In genomic region chr1:16013908-16014258, GRCh38 we compare ENCODE assay signal across 11 cellular contexts. TPM values are rescaled to one million over a fixed set of nuclear protein-coding genes. Genes with fewer than 3 reads are reported as not detected.
DNase-seq lines count a peak whose midpoint lies in the region; TF ChIP-seq lines count a peak whose summit lies in the region.
"Had no signal": no experiment of that assay in that cellular context is flagged by ENCODE, and none has a peak within 500 bp of the region (broad histone marks: within the 10 kb centered on the region; RNA-seq: fewer than 3 reads in every experiment).

No MANE protein-coding gene starts in this region.

- intact Hi-C loops in colonic mucosa (cut with DNase I), result no loop called here
- intact Hi-C loops in testis (cut with DNase I; ENCODE audit: low total_unique reads), result no loop called here

- H3K9me3 ChIP-seq in colonic mucosa (no peaks in the 10 kb centered on the region), muscle layer of colon (ENCODE audit: low read length) (no peaks in the 10 kb centered on the region), testis (no peaks in the 10 kb centered on the region)
- H3K9me3 ChIP-seq: left lung had no signal

- H3K4me3 ChIP-seq in KMS-11 (IDR thresholded peaks at IDR 0.05; ENCODE audit: insufficient read depth, low read depth, low read length) (no peak overlapping the region), colonic mucosa (no peak overlapping the region), muscle layer of colon (ENCODE audit: low read depth in 1 of 2, low read length in 2 of 2) (no peak overlapping the region), testis (no peak overlapping the region)

- H3K36me3 ChIP-seq in KMS-11 (ENCODE audit: insufficient read depth), result no peaks in the 10 kb centered on the region
- H3K36me3 ChIP-seq in colonic mucosa, result no peaks in the 10 kb centered on the region
- H3K36me3 ChIP-seq in muscle layer of colon (ENCODE audit: insufficient read depth, low read length), result no peaks in the 10 kb centered on the region
- H3K36me3 ChIP-seq in testis (ENCODE audit: low read depth, missing control alignments), result no peaks in the 10 kb centered on the region
- H3K36me3 ChIP-seq: left lung had no signal

- no peak for TF ChIP-seq POLR2A in testis (IDR thresholded peaks at IDR 0.05)

- H3K4me1 ChIP-seq in KMS-11 (ENCODE audit: low read depth, poor library complexity, severe bottlenecking) (peaks cover 60% of the 10 kb centered on the region), colonic mucosa (peaks cover 4% of the 10 kb centered on the region), muscle layer of colon (ENCODE audit: insufficient read depth, low read length) (peaks cover 58% of the 10 kb centered on the region), testis (peaks cover 67% of the 10 kb centered on the region)

- H3K9ac ChIP-seq in KMS-11 (peak overlapping the region; percentile 76), colonic mucosa (ENCODE audit: low read depth in 2 of 2, low read length in 2 of 2) (peak overlapping the region in 1 of 2 donors; percentile 40), muscle layer of colon (ENCODE audit: low read length) (peak overlapping the region; percentile 77)

- H2AFZ ChIP-seq in KMS-11 (ENCODE audit: low read depth), result no peak overlapping the region

- H3K27me3 ChIP-seq in KMS-11 (ENCODE audit: insufficient read depth, low read depth), result no peaks in the 10 kb centered on the region
- no peaks in the 10 kb centered on the region for H3K27me3 ChIP-seq in colonic mucosa
- no peaks in the 10 kb centered on the region for H3K27me3 ChIP-seq in muscle layer of colon (ENCODE audit: control insufficient read depth in 1 of 2, insufficient read depth in 2 of 2, low read length in 2 of 2)
- no peaks in the 10 kb centered on the region for H3K27me3 ChIP-seq in testis

- WGBS in testis, 2 donors, result 33 to 59% methylated on average over 2 to 4 of the region's 4 CpGs

- H3K4me2 ChIP-seq in KMS-11, result peak overlapping the region; percentile 94

- no peaks in the 10 kb centered on the region for H3K79me2 ChIP-seq in KMS-11 (ENCODE audit: insufficient read depth, low read depth)

- H3K27ac ChIP-seq in KMS-11, result peak overlapping the region; percentile 69
- peak overlapping the region; percentile 37 for H3K27ac ChIP-seq in colonic mucosa
- peak overlapping the region; percentile 91 for H3K27ac ChIP-seq in muscle layer of colon (ENCODE audit: low read depth, low read length)
- H3K27ac ChIP-seq in testis, result peak overlapping the region; percentile 68 to 88

- TF ChIP-seq CTCF in KMS-11 (conservative IDR thresholded peaks at IDR 0.05; ENCODE audit: low read depth, low read length) (no peak), colonic mucosa (IDR thresholded peaks at IDR 0.05) (no peak), testis (IDR thresholded peaks at IDR 0.05) (no peak)

- DNase-seq in colonic mucosa, result no peak
- DNase-seq in testis, result no peak
- no peak for DNase-seq in activated gamma-delta T cell (lab: John Stamatoyannopoulos, UW)
- no peak for DNase-seq in Ammon's horn (ENCODE audit: low spot score)
- DNase-seq in NCI-H1105 treated with DMSO at 0.1 percent for 48 hours (lab: John Stamatoyannopoulos, UW), result no peak
- DNase-seq: NCI-H1048 had no signal

- no peaks in the 10 kb centered on the region for H4K20me1 ChIP-seq in KMS-11 (ENCODE audit: insufficient read depth)

RNA-seq across cellular contexts. Expression of gene HSPB7, which starts 4.0 kb away (rescaled TPM):
- total RNA-seq in colonic mucosa, result 10 to 100 TPM in 1 of 2 donors, 1 to 10 TPM in 1; 1.1 to 12.7 TPM
- total RNA-seq in testis, result 10 to 100 TPM in 1 of 2 donors, 1 to 10 TPM in 1; 9.0 to 11.7 TPM
- polyA plus RNA-seq in testis (ENCODE audit: insufficient read depth, low read depth, low replicate concordance), result 31.2 TPM
- total RNA-seq: activated CD4-positive, alpha-beta T cell treated with anti-CD3 and anti-CD28 coated beads for 36 hours had no signal

RNA-seq across cellular contexts. Expression of gene CLCNKA, which starts 8.0 kb away (rescaled TPM):
- total RNA-seq in colonic mucosa (under 1 TPM in 1 of 2 donors, not detected in 1; 0.42 TPM), testis (1 to 10 TPM; 6.5 to 6.9 TPM)
- polyA plus RNA-seq in testis (ENCODE audit: insufficient read depth, low read depth, low replicate concordance), result 9.9 TPM
- total RNA-seq: activated CD4-positive, alpha-beta T cell treated with anti-CD3 and anti-CD28 coated beads for 36 hours had no signal

RNA-seq across cellular contexts. Expression of gene SRARP, which starts 9.8 kb away (rescaled TPM):
- total RNA-seq in colonic mucosa (not detected), testis (under 1 TPM in 1 of 2 donors, not detected in 1; 0.16 TPM)
- not detected for polyA plus RNA-seq in testis (ENCODE audit: insufficient read depth, low read depth, low replicate concordance)
- total RNA-seq: activated CD4-positive, alpha-beta T cell treated with anti-CD3 and anti-CD28 coated beads for 36 hours; left lung had no signal
- polyA plus RNA-seq: small intestine had no signal

RNA-seq across cellular contexts. Expression of gene CLCNKB, which starts 29.7 kb away (rescaled TPM):
- total RNA-seq in colonic mucosa, result under 1 TPM in 1 of 2 donors, not detected in 1; 0.12 TPM
- 1 to 10 TPM; 3.7 to 4.2 TPM for total RNA-seq in testis
- polyA plus RNA-seq in testis (ENCODE audit: insufficient read depth, low read depth, low replicate concordance), result 2.3 TPM
- total RNA-seq: activated CD4-positive, alpha-beta T cell treated with anti-CD3 and anti-CD28 coated beads for 36 hours had no signal

RNA-seq across cellular contexts. Expression of gene ZBTB17, which starts 38.0 kb away (rescaled TPM):
- 10 to 100 TPM; 24.9 to 36.3 TPM for total RNA-seq in colonic mucosa
- total RNA-seq in testis, result 10 to 100 TPM; 60.2 to 65.8 TPM
- polyA plus RNA-seq in testis (ENCODE audit: insufficient read depth, low read depth, low replicate concordance), result 53.6 TPM

Comparison
In these comparisons a context has a peak if more than half of its experiments do, and no peak if none do; other contexts are left out.
1. H3K27ac ChIP-seq: peak in every context shown above with its lines; median percentile 91 in muscle layer of colon; 78 in testis; 69 in KMS-11; 37 in colonic mucosa.
2. RNA of gene CLCNKA, which starts 8.0 kb away (total RNA-seq): 6.5 to 6.9 TPM in testis; 0.42 TPM in colonic mucosa; every median in the first group is over 4 times any median in the second.